ENCODE assay signal across 14 cellular contexts in genomic region chr17:48513097-48513496, GRCh38. TPM values are rescaled to one million over a fixed set of nuclear protein-coding genes. Genes with fewer than 3 reads are reported as not detected.
DNase-seq lines count a peak whose midpoint lies in the region; ATAC-seq and TF ChIP-seq lines count a peak whose summit lies in the region.
"Had no signal": no experiment of that assay in that cellular context is flagged by ENCODE, and none has a peak within 500 bp of the region (broad histone marks: within the 10 kb centered on the region; RNA-seq: fewer than 3 reads in every experiment).

No MANE protein-coding gene starts in this region.

- DNase-seq in Caco-2 (no peak), NCI-H2029 (lab: John Stamatoyannopoulos, UW) (peak; percentile 50), mesothelial cell of epicardium (ENCODE audit: low spot score in 2 of 2, unreplicated experiment in 2 of 2) (no peak), NCI-H774 (lab: John Stamatoyannopoulos, UW) (no peak), amygdala (lab: John Stamatoyannopoulos, UW) (no peak), NCI-H1930 (lab: John Stamatoyannopoulos, UW) (no peak)
- DNase-seq: effector CD8-positive, alpha-beta T cell; left cardiac atrium; PC-9 had no signal

- H3K9me3 Mint-ChIP-seq in Caco-2 (ENCODE audit: unreplicated experiment) (no peaks in the 10 kb centered on the region), mesothelial cell of epicardium (no peaks in the 10 kb centered on the region)
- H3K9me3 Mint-ChIP-seq in activated naive CD8-positive, alpha-beta T cell (ENCODE audit: low read depth) = no peaks in the 10 kb centered on the region

- BruUV-seq in Caco-2 (replicated peaks; lab: Mats Ljungman, UMichigan) = no TSS peak

- intact Hi-C loops in Caco-2 (cut with micrococcal nuclease; ENCODE audit: unreplicated experiment) = loop anchor here (1.0 kb wide), 1 partner anchor 13 kb away; no protein-coding TSS in a partner anchor

- H3K27me3 Mint-ChIP-seq in Caco-2 (ENCODE audit: insufficient read depth, unreplicated experiment) (peaks cover 38% of the 10 kb centered on the region), mesothelial cell of epicardium (ENCODE audit: low read depth) (no peaks in the 10 kb centered on the region)
- peaks cover 20% of the 10 kb centered on the region for H3K27me3 Mint-ChIP-seq in activated naive CD8-positive, alpha-beta T cell

- H3K27ac Mint-ChIP-seq in Caco-2 (ENCODE audit: unreplicated experiment) = no peak overlapping the region
- no peak overlapping the region for H3K27ac Mint-ChIP-seq in activated naive CD8-positive, alpha-beta T cell
- H3K27ac Mint-ChIP-seq in mesothelial cell of epicardium = peak overlapping the region; percentile 98

- H3K4me3 Mint-ChIP-seq in Caco-2 (ENCODE audit: unreplicated experiment) (peak overlapping the region; percentile 33), mesothelial cell of epicardium (peak overlapping the region; percentile 30)
- H3K4me3 Mint-ChIP-seq in activated naive CD8-positive, alpha-beta T cell = peak overlapping the region; percentile 72

- no peaks in the 10 kb centered on the region for H3K36me3 ChIP-seq in Caco-2 (ENCODE audit: control insufficient read depth, insufficient read depth, low read length)

- CTCF ChIA-PET in Caco-2 (lab: Charles Lee) = interaction anchor here (0.6 to 1.5 kb wide), 9 partner anchors 9 to 291 kb away, joined by 3 to 11 read pairs (median 4); no protein-coding TSS in a partner anchor

- no peaks in the 10 kb centered on the region for H3K36me3 Mint-ChIP-seq in Caco-2 (ENCODE audit: insufficient read depth, unreplicated experiment)
- H3K36me3 Mint-ChIP-seq in activated naive CD8-positive, alpha-beta T cell = peaks cover 2% of the 10 kb centered on the region
- H3K36me3 Mint-ChIP-seq in mesothelial cell of epicardium = no peaks in the 10 kb centered on the region

- POLR2A ChIA-PET in Caco-2 (lab: Charles Lee) = interaction anchor here (0.6 kb wide), 1 partner anchor 134 kb away, joined by 5 read pairs; no protein-coding TSS in a partner anchor

- no peak for ATAC-seq in GM18909 (IDR thresholded peaks at IDR 0.05; ENCODE audit: poor library complexity, unreplicated experiment)

- TF ChIP-seq CTCF in Caco-2 (IDR thresholded peaks at IDR 0.05; ENCODE audit: insufficient read depth in 1 of 2, low read depth in 1 of 2, low read length in 1 of 2, severe bottlenecking in 1 of 2, unreplicated experiment in 1 of 2) = no peak
- TF ChIP-seq CTCF in mesothelial cell of epicardium (IDR thresholded peaks at IDR 0.05; ENCODE audit: unreplicated experiment) = no peak

- no peak overlapping the region for H3K4me3 ChIP-seq in Caco-2 (ENCODE audit: low read depth, low read length)
- H3K4me3 ChIP-seq: PC-9 had no signal

- no peaks in the 10 kb centered on the region for H3K27me3 ChIP-seq in Caco-2 (replicated peaks; ENCODE audit: control insufficient read depth, insufficient read depth, low read length)

- peaks cover 42% of the 10 kb centered on the region for H3K4me1 Mint-ChIP-seq in Caco-2 (ENCODE audit: low read depth, unreplicated experiment)
- H3K4me1 Mint-ChIP-seq in activated naive CD8-positive, alpha-beta T cell (ENCODE audit: low read depth) = peaks cover 27% of the 10 kb centered on the region
- H3K4me1 Mint-ChIP-seq in mesothelial cell of epicardium = peaks cover 51% of the 10 kb centered on the region

- H3K4me1 ChIP-seq in Caco-2 = peaks cover 49% of the 10 kb centered on the region

- peaks cover 2% of the 10 kb centered on the region; the same call in 1 of the 2 replicates for H3K9me3 ChIP-seq in Caco-2

RNA-seq across cellular contexts. Expression of gene HOXB1, which starts 17.7 kb away (rescaled TPM):
- total RNA-seq in Caco-2 (2022) (not detected in 2 replicates), mesothelial cell of epicardium (0.24 to 0.43 TPM (median 0.25 TPM) in 3 replicates)
- total RNA-seq: left cardiac atrium; M059J; PC-9; T-helper 1 cell treated with Interleukin-12 subunit alpha and Interleukin-12 subunit beta and Interleukin-4 antibody, amounts not matched to agents 30 ng/mL and 1 ng/mL, for 36 hours; temporal lobe had no signal

RNA-seq across cellular contexts. Expression of gene HOXB2, which starts 31.8 kb away (rescaled TPM):
- total RNA-seq in Caco-2 (2022) (0.65 and 1.1 TPM in 2 replicates), mesothelial cell of epicardium (46.6 to 47.2 TPM (median 46.7 TPM) in 3 replicates)
- total RNA-seq: temporal lobe had no signal

Comparison
In these comparisons a context has a peak if more than half of its experiments do, and no peak if none do; other contexts are left out.
1. RNA of gene HOXB2, which starts 31.8 kb away (total RNA-seq): 46.6 to 47.2 TPM in mesothelial cell of epicardium; 0.65 to 1.1 TPM in Caco-2; every median in the first group is over 10 times any median in the second.
2. Peak in every context shown above with its lines, with median percentiles within 50 percentile points of each other: H3K4me3 Mint-ChIP-seq.